8 cellular contexts compared by ENCODE assay signal in genomic region chr6:137641474-137642077, GRCh38.
DNase-seq lines count a peak whose midpoint lies in the region; ATAC-seq and TF ChIP-seq lines count a peak whose summit lies in the region.

No MANE protein-coding gene starts in this region.

- peaks cover 10% of the 10 kb centered on the region for H3K27me3 Mint-ChIP-seq in activated CD8-positive, alpha-beta memory T cell treated with anti-CD3 and anti-CD28 coated beads, Interleukin-2, amount 10 ng/mL, durations not matched to agents 7 days and 5 days
- H3K27me3 Mint-ChIP-seq in naive B cell = peaks cover 0 to 11% (median 10%) of the 10 kb centered on the region in 3 donors
- H3K27me3 Mint-ChIP-seq in stimulated activated memory B cell treated with anti-CD40 and anti-IgM and Interleukin-4, amounts not matched to agents 10 μg/mL and 1 μg/mL and 100 μg/mL, for 72 hours = no peaks in the 10 kb centered on the region

- CTCF ChIA-PET in activated CD8-positive, alpha-beta memory T cell treated with anti-CD3 and anti-CD28 coated beads, Interleukin-2, amount 10 ng/mL, durations not matched to agents 7 days and 5 days (lab: Charles Lee) = interaction anchor here (0.7 to 1.5 kb wide), 19 partner anchors 9 to 565 kb away, joined by 3 to 10 read pairs (median 3); no protein-coding TSS in a partner anchor

- no peaks in the 10 kb centered on the region for H3K9me3 Mint-ChIP-seq in activated CD8-positive, alpha-beta memory T cell treated with anti-CD3 and anti-CD28 coated beads, Interleukin-2, amount 10 ng/mL, durations not matched to agents 7 days and 5 days (ENCODE audit: low read depth)
- peaks cover 0 to 5% (median 0%) of the 10 kb centered on the region in 7 donors for H3K9me3 Mint-ChIP-seq in naive B cell
- H3K9me3 Mint-ChIP-seq in stimulated activated memory B cell treated with anti-CD40 and anti-IgM and Interleukin-4, amounts not matched to agents 10 μg/mL and 1 μg/mL and 100 μg/mL, for 72 hours = no peaks in the 10 kb centered on the region

- peak; percentile 50 for DNase-seq in A172 (ENCODE audit: low spot score)
- DNase-seq in NOMO-1 (lab: John Stamatoyannopoulos, UW; ENCODE audit: unreplicated experiment in 2 of 2) = peak; percentile 19 to 66
- DNase-seq in activated CD8-positive, alpha-beta memory T cell treated with anti-CD3 and anti-CD28 coated beads, Interleukin-2, amount 10 ng/mL, durations not matched to agents 7 days and 5 days = peak; percentile 76
- DNase-seq in epithelial cell of esophagus (ENCODE audit: low read depth) = peak; percentile 80
- peak; percentile 54 for DNase-seq in naive B cell

- H3K4me1 Mint-ChIP-seq in activated CD8-positive, alpha-beta memory T cell treated with anti-CD3 and anti-CD28 coated beads, Interleukin-2, amount 10 ng/mL, durations not matched to agents 7 days and 5 days = peaks cover 13% of the 10 kb centered on the region
- H3K4me1 Mint-ChIP-seq in naive B cell = peaks cover 7 to 10% (median 8%) of the 10 kb centered on the region in 3 donors
- peaks cover 6% of the 10 kb centered on the region for H3K4me1 Mint-ChIP-seq in stimulated activated memory B cell treated with anti-CD40 and anti-IgM and Interleukin-4, amounts not matched to agents 10 μg/mL and 1 μg/mL and 100 μg/mL, for 72 hours

- no peak overlapping the region for H3K4me3 ChIP-seq in epithelial cell of esophagus (ENCODE audit: low read length)

- ATAC-seq in GM18502 (IDR thresholded peaks at IDR 0.05; ENCODE audit: poor library complexity, unreplicated experiment) = peak; percentile 57
- peak; percentile 60 for ATAC-seq in HG03558 (IDR thresholded peaks at IDR 0.05; ENCODE audit: extremely low read depth, unreplicated experiment)
- peak; percentile 83 for ATAC-seq in activated CD8-positive, alpha-beta memory T cell treated with anti-CD3 and anti-CD28 coated beads, Interleukin-2, amount 10 ng/mL, durations not matched to agents 7 days and 5 days
- peak; percentile 71 to 88 for ATAC-seq in naive B cell (ENCODE audit: low read depth in 2 of 2)
- ATAC-seq in stimulated activated memory B cell treated with anti-CD40 and anti-IgM and Interleukin-4, amounts not matched to agents 10 μg/mL and 1 μg/mL and 100 μg/mL, for 72 hours = peak; percentile 72

- H3K36me3 Mint-ChIP-seq in activated CD8-positive, alpha-beta memory T cell treated with anti-CD3 and anti-CD28 coated beads, Interleukin-2, amount 10 ng/mL, durations not matched to agents 7 days and 5 days = peaks cover 2% of the 10 kb centered on the region
- no peaks in the 10 kb centered on the region for H3K36me3 Mint-ChIP-seq in naive B cell
- no peaks in the 10 kb centered on the region for H3K36me3 Mint-ChIP-seq in stimulated activated memory B cell treated with anti-CD40 and anti-IgM and Interleukin-4, amounts not matched to agents 10 μg/mL and 1 μg/mL and 100 μg/mL, for 72 hours

- H3K4me3 Mint-ChIP-seq in activated CD8-positive, alpha-beta memory T cell treated with anti-CD3 and anti-CD28 coated beads, Interleukin-2, amount 10 ng/mL, durations not matched to agents 7 days and 5 days = no peak overlapping the region
- H3K4me3 Mint-ChIP-seq in naive B cell = no peak overlapping the region
- H3K4me3 Mint-ChIP-seq in stimulated activated memory B cell treated with anti-CD40 and anti-IgM and Interleukin-4, amounts not matched to agents 10 μg/mL and 1 μg/mL and 100 μg/mL, for 72 hours = no peak overlapping the region

- peak; percentile 73 for TF ChIP-seq CTCF in epithelial cell of esophagus (IDR thresholded peaks at IDR 0.05; ENCODE audit: insufficient read depth, low read depth, low read length, missing control alignments)

- H3K27ac Mint-ChIP-seq in activated CD8-positive, alpha-beta memory T cell treated with anti-CD3 and anti-CD28 coated beads, Interleukin-2, amount 10 ng/mL, durations not matched to agents 7 days and 5 days = no peak overlapping the region
- H3K27ac Mint-ChIP-seq in naive B cell = no peak overlapping the region
- no peak overlapping the region for H3K27ac Mint-ChIP-seq in stimulated activated memory B cell treated with anti-CD40 and anti-IgM and Interleukin-4, amounts not matched to agents 10 μg/mL and 1 μg/mL and 100 μg/mL, for 72 hours
